ENCODE assay signal across 30 cellular contexts in the genomic region with DNA sequence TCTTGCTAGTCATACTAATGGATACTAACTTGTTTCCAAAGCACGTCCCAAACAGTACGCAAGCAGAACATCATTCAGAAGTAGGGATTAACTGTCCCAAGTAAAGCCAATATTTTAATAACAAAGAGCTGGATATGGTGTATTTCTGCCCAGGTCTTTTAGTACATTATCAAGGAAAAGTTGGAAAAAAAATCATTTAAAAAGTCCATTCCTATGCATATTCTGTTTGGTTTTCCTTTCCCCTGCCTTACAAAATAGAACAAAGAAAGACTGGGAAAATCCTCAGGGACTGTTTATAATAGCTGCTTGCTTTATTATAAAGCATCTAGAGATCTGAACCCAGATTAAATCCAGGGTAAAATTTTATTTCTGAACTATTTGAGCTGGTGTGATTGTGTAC.
"Had no signal": no experiment of that assay in that cellular context is flagged by ENCODE, and none has a peak within 500 bp of the region (broad histone marks: within the 10 kb centered on the region; RNA-seq: fewer than 3 reads in every experiment).

No MANE protein-coding gene starts in this region.

- DNase-seq: activated effector memory CD4-positive, alpha-beta T cell treated with anti-CD3 and anti-CD28 coated beads, Interleukin-2, amount 50 U/mL, for 16 hours; activated effector memory CD4-positive, alpha-beta T cell treated with Interleukin-2 at 50 U/mL for 16 hours; activated gamma-delta T cell; activated gamma-delta T cell treated with Interleukin-2 at 50 U/mL for 16 hours; activated naive CD4-positive, alpha-beta T cell; activated naive CD4-positive, alpha-beta T cell treated with anti-CD3 and anti-CD28 coated beads for 36 hours; activated naive CD4-positive, alpha-beta T cell treated with anti-CD3 and anti-CD28 coated beads, Interleukin-2, amount 10 ng/mL, durations not matched to agents 7 days and 5 days; activated naive CD4-positive, alpha-beta T cell treated with anti-CD3 and anti-CD28 coated beads, Interleukin-2, amount 50 U/mL, for 16 hours; activated naive CD4-positive, alpha-beta T cell treated with Interleukin-2 at 50 U/mL for 16 hours; activated naive CD8-positive, alpha-beta T cell treated with anti-CD3 and anti-CD28 coated beads for 36 hours; activated naive CD8-positive, alpha-beta T cell treated with anti-CD3 and anti-CD28 coated beads, Interleukin-2, amount 10 ng/mL, durations not matched to agents 7 days and 5 days; activated naive CD8-positive, alpha-beta T cell treated with anti-CD3 and anti-CD28 coated beads, Interleukin-2, amount 50 U/mL, for 24 hours; activated T-cell treated with anti-CD3 and anti-CD28 coated beads, Interleukin-2, amount 50 U/mL, for 4 hours; activated T-cell treated with anti-CD3 and anti-CD28 coated beads, Interleukin-2, amount 50 U/mL, for 48 hours; activated T-cell treated with anti-CD3 and anti-CD28 coated beads, Interleukin-2, amount 50 U/mL, for 72 hours; adrenal gland; amniotic stem cell; amygdala; anterior cingulate cortex; aorta; body of pancreas; brain microvascular endothelial cell; caudate nucleus; central memory CD4-positive, alpha-beta T cell; cerebellar nuclear complex had no signal

- H3K27me3 ChIP-seq: adrenal gland, ascending aorta, body of pancreas, brain microvascular endothelial cell, breast epithelium, cardiac muscle cell had no signal

- H3K27ac ChIP-seq: adrenal gland, ascending aorta, body of pancreas, brain microvascular endothelial cell, breast epithelium, cardiac muscle cell had no signal

- H3K4me1 ChIP-seq: adrenal gland, body of pancreas, breast epithelium had no signal

- H3K4me3 ChIP-seq: adrenal gland, ascending aorta, body of pancreas, breast epithelium, cardiac muscle cell had no signal

- H3K36me3 ChIP-seq: adrenal gland, ascending aorta, brain microvascular endothelial cell, breast epithelium, cardiac muscle cell had no signal

- H3K9me3 ChIP-seq: adrenal gland, ascending aorta, body of pancreas, breast epithelium had no signal

- ATAC-seq: activated naive CD4-positive, alpha-beta T cell treated with anti-CD3 and anti-CD28 coated beads, Interleukin-2, amount 50 U/mL, for 72 hours; activated naive CD8-positive, alpha-beta T cell treated with anti-CD3 and anti-CD28 coated beads, Interleukin-2, amount 50 U/mL, for 24 hours; activated T-cell treated with anti-CD3 and anti-CD28 coated beads, Interleukin-2, amount 50 U/mL, for 4 hours; activated T-cell treated with anti-CD3 and anti-CD28 coated beads, Interleukin-2, amount 50 U/mL, for 72 hours; activated T-helper 17 cell treated with anti-CD3 and anti-CD28 coated beads, Interleukin-2, amount 50 U/mL, for 72 hours; body of pancreas had no signal
